ENCODE assay signal across 6 cellular contexts in genomic region chr11:70408326-70408725, GRCh38. TPM values are rescaled to one million over a fixed set of nuclear protein-coding genes. Genes with fewer than 3 reads are reported as not detected.
DNase-seq lines count a peak whose midpoint lies in the region; ATAC-seq and TF ChIP-seq lines count a peak whose summit lies in the region.
"Not testable (repeated sequence)": the region's sequence is repeated elsewhere in the genome, so short reads cannot be mapped to it uniquely, and the experiment has no call there.
"Had no signal": no experiment of that assay in that cellular context is flagged by ENCODE, and none has a peak within 500 bp of the region (broad histone marks: within the 10 kb centered on the region; RNA-seq: fewer than 3 reads in every experiment).

No MANE protein-coding gene starts in this region.

- POLR2A ChIA-PET in activated naive CD8-positive, alpha-beta T cell treated with anti-CD3 and anti-CD28 coated beads, Interleukin-2, amount 10 ng/mL, durations not matched to agents 7 days and 5 days (lab: Charles Lee): interaction anchor here (0.9 kb wide), 1 partner anchor 11 kb away, joined by 3 read pairs; no protein-coding TSS in a partner anchor

- H3K4me3 ChIP-seq in BLaER1; NB4 (ENCODE audit: low read depth, low read length); heart right ventricle: not testable (repeated sequence)

- H3K36me3 Mint-ChIP-seq in activated CD8-positive, alpha-beta memory T cell treated with anti-CD3 and anti-CD28 coated beads, Interleukin-2, amount 10 ng/mL, durations not matched to agents 7 days and 5 days; activated naive CD8-positive, alpha-beta T cell treated with anti-CD3 and anti-CD28 coated beads, Interleukin-2, amount 10 ng/mL, durations not matched to agents 7 days and 5 days: not testable (repeated sequence)

- H3K27me3 Mint-ChIP-seq in activated CD8-positive, alpha-beta memory T cell treated with anti-CD3 and anti-CD28 coated beads, Interleukin-2, amount 10 ng/mL, durations not matched to agents 7 days and 5 days: peaks cover 69% of the 10 kb centered on the region
- peaks cover 51% of the 10 kb centered on the region for H3K27me3 Mint-ChIP-seq in activated naive CD8-positive, alpha-beta T cell treated with anti-CD3 and anti-CD28 coated beads, Interleukin-2, amount 10 ng/mL, durations not matched to agents 7 days and 5 days

- TF ChIP-seq POLR2A in NB4 (IDR thresholded peaks at IDR 0.05; ENCODE audit: extremely low read depth, insufficient read length): not testable (repeated sequence)

- intact Hi-C loops in heart right ventricle (cut with DNase I): not testable (repeated sequence)

- 96% methylated on average over 4 of the region's 4 CpGs for WGBS in heart right ventricle, 2 donors

- H3K27me3 ChIP-seq in BLaER1: peaks cover 19% of the 10 kb centered on the region
- H3K27me3 ChIP-seq in heart right ventricle: peaks cover 0 to 96% (median 0%) of the 10 kb centered on the region in 7 donors

- not testable (repeated sequence) for H4K20me1 ChIP-seq in BLaER1

- not testable (repeated sequence) for TF ChIP-seq CTCF in NB4 (IDR thresholded peaks at IDR 0.05; ENCODE audit: low read depth, low read length); heart right ventricle (IDR thresholded peaks at IDR 0.05)

- not testable (repeated sequence) for H3K27ac Mint-ChIP-seq in activated CD8-positive, alpha-beta memory T cell treated with anti-CD3 and anti-CD28 coated beads, Interleukin-2, amount 10 ng/mL, durations not matched to agents 7 days and 5 days; activated naive CD8-positive, alpha-beta T cell treated with anti-CD3 and anti-CD28 coated beads, Interleukin-2, amount 10 ng/mL, durations not matched to agents 7 days and 5 days

- H3K9me3 ChIP-seq in BLaER1, heart right ventricle: not testable (repeated sequence)

- not testable (repeated sequence) for H3K4me3 Mint-ChIP-seq in activated CD8-positive, alpha-beta memory T cell treated with anti-CD3 and anti-CD28 coated beads, Interleukin-2, amount 10 ng/mL, durations not matched to agents 7 days and 5 days; activated naive CD8-positive, alpha-beta T cell treated with anti-CD3 and anti-CD28 coated beads, Interleukin-2, amount 10 ng/mL, durations not matched to agents 7 days and 5 days

- H3K4me2 ChIP-seq in BLaER1: 0 out of 2 replicates have a peak overlapping the region, but pooled peaks have one; percentile 19

- not testable (repeated sequence) for H3K36me3 ChIP-seq in BLaER1
- peaks cover 0 to 84% (median 64%) of the 10 kb centered on the region in 9 donors for H3K36me3 ChIP-seq in heart right ventricle

- H3K4me1 Mint-ChIP-seq in activated CD8-positive, alpha-beta memory T cell treated with anti-CD3 and anti-CD28 coated beads, Interleukin-2, amount 10 ng/mL, durations not matched to agents 7 days and 5 days: not testable (repeated sequence)
- H3K4me1 Mint-ChIP-seq in activated naive CD8-positive, alpha-beta T cell treated with anti-CD3 and anti-CD28 coated beads, Interleukin-2, amount 10 ng/mL, durations not matched to agents 7 days and 5 days: peaks cover 20% of the 10 kb centered on the region

- ATAC-seq in activated CD8-positive, alpha-beta memory T cell treated with anti-CD3 and anti-CD28 coated beads, Interleukin-2, amount 10 ng/mL, durations not matched to agents 7 days and 5 days; heart right ventricle: not testable (repeated sequence)
- peak; percentile 58 for ATAC-seq in activated naive CD8-positive, alpha-beta T cell treated with anti-CD3 and anti-CD28 coated beads, Interleukin-2, amount 10 ng/mL, durations not matched to agents 7 days and 5 days (ENCODE audit: low read depth)

- H3K9me3 Mint-ChIP-seq in activated CD8-positive, alpha-beta memory T cell treated with anti-CD3 and anti-CD28 coated beads, Interleukin-2, amount 10 ng/mL, durations not matched to agents 7 days and 5 days (ENCODE audit: low read depth); activated naive CD8-positive, alpha-beta T cell treated with anti-CD3 and anti-CD28 coated beads, Interleukin-2, amount 10 ng/mL, durations not matched to agents 7 days and 5 days: not testable (repeated sequence)

- DNase-seq in NB4 (ENCODE audit: low read depth): peak; percentile 42
- peak; percentile 50 for DNase-seq in activated CD8-positive, alpha-beta memory T cell treated with anti-CD3 and anti-CD28 coated beads, Interleukin-2, amount 10 ng/mL, durations not matched to agents 7 days and 5 days
- DNase-seq in activated naive CD8-positive, alpha-beta T cell treated with anti-CD3 and anti-CD28 coated beads, Interleukin-2, amount 10 ng/mL, durations not matched to agents 7 days and 5 days; heart right ventricle: not testable (repeated sequence)

- H3K9ac ChIP-seq in BLaER1: not testable (repeated sequence)

- CTCF ChIA-PET in activated CD8-positive, alpha-beta memory T cell treated with anti-CD3 and anti-CD28 coated beads, Interleukin-2, amount 10 ng/mL, durations not matched to agents 7 days and 5 days (lab: Charles Lee): interaction anchor here (1.4 kb wide), 1 partner anchor 10 kb away, joined by 6 read pairs; no protein-coding TSS in a partner anchor

- H3K27ac ChIP-seq in BLaER1: not testable (repeated sequence)
- H3K27ac ChIP-seq in heart right ventricle: peak overlapping the region in 7 of 10 donors; percentile 16 to 76 (median 37)

- not testable (repeated sequence) for H3K4me1 ChIP-seq in BLaER1
- peaks cover 0 to 68% (median 30%) of the 10 kb centered on the region in 9 donors for H3K4me1 ChIP-seq in heart right ventricle

RNA-seq across cellular contexts. Expression of gene CTTN, which starts 10.0 kb away (rescaled TPM):
- 1 to 10 TPM; 1.0 to 1.4 TPM for total RNA-seq in activated CD8-positive, alpha-beta memory T cell treated with anti-CD3 and anti-CD28 coated beads, Interleukin-2, amount 10 ng/mL, durations not matched to agents 7 days and 5 days
- total RNA-seq in activated naive CD8-positive, alpha-beta T cell treated with anti-CD3 and anti-CD28 coated beads, Interleukin-2, amount 10 ng/mL, durations not matched to agents 7 days and 5 days: under 1 TPM; 0.14 to 0.61 TPM
- 100 to 1,000 TPM; 115 to 173 (median 146) TPM for total RNA-seq in heart right ventricle
- polyA plus RNA-seq in heart right ventricle: 100 to 1,000 TPM in 1 of 2 donors, 10 to 100 TPM in 1; 68.5 to 163 TPM
- total RNA-seq: B cell had no signal

Comparison
In these comparisons a context has a peak if more than half of its experiments do, and no peak if none do; other contexts are left out.
1. RNA of gene CTTN, which starts 10.0 kb away (total RNA-seq): 115 to 173 TPM in heart right ventricle; 1.0 to 1.4 TPM in activated CD8-positive, alpha-beta memory T cell treated with anti-CD3 and anti-CD28 coated beads, Interleukin-2, amount 10 ng/mL, durations not matched to agents 7 days and 5 days and 0.14 to 0.61 TPM in activated naive CD8-positive, alpha-beta T cell treated with anti-CD3 and anti-CD28 coated beads, Interleukin-2, amount 10 ng/mL, durations not matched to agents 7 days and 5 days; every median in the first group is over 10 times any median in the second.